Comparison of ENCODE assay signal across 8 cellular contexts in the genomic region with DNA sequence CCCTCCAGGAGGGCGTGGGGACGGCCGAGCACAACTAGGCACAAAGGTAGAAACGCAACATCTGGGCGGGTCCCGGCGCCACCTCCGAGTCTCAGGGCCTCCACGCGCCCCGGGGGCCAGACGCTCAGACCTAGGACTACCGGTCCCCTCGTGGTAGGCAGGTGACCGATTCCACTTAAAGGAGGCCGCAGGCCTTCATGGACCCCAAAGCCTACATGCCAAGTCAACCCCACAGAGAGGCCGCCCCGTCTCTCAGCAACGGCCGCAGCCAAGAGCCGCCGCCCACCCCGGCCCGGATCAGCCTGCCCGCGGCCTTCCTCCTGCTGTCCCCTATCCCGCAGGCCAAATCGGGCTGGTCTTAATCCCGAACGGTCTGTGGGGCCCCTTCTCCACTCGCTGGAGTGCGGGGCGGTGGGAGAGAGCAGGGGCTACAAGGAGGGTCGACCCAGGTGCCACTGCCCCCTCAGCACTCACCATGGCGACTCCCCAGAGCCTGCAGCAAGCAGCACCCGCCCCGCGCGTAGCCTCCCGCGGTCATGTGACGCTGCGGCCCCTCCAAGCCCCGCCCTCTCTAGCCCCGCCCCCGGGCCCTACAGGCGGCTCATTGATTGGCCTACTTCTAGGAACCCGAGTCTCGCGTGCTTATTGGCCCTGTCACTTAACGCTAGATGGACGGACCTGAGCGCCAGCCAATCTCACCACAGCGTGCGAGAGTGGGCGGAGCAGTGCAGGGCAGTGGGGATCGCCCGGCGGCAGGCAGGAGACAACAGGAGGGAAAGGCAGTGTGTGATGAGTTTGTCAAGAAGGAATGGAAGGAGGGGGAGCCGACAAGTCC. TPM values are rescaled to one million over a fixed set of nuclear protein-coding genes. Genes with fewer than 3 reads are reported as not detected.
DNase-seq lines count a peak whose midpoint lies in the region; ATAC-seq, FAIRE-seq and TF ChIP-seq lines count a peak whose summit lies in the region.

A gene (minus strand): TSS at position 522 of the 835 bp plus-strand sequence. CDS start 45 bp downstream, at position 477.

- H3K9me3 Mint-ChIP-seq in T-cell (no peaks in the 10 kb centered on the region), progenitor cell of endocrine pancreas (ENCODE audit: low read depth) (no peaks in the 10 kb centered on the region)

- peak; percentile 26; the same call in 1 of the 2 replicates for TF ChIP-seq POLR2A in GM12892 (IDR thresholded peaks at IDR 0.05; ENCODE audit: low read depth, low read length)

- H3K4me1 Mint-ChIP-seq in T-cell, result peaks cover 42 to 46% (median 42%) of the 10 kb centered on the region in 3 donors
- H3K4me1 Mint-ChIP-seq in progenitor cell of endocrine pancreas (ENCODE audit: low read depth), result peaks cover 43% of the 10 kb centered on the region

- H3K4me3 Mint-ChIP-seq in T-cell (no peak within 1 kb of the TSS), progenitor cell of endocrine pancreas (ENCODE audit: low read depth) (no peak within 1 kb of the TSS)

- ATAC-seq in HG02852 (IDR thresholded peaks at IDR 0.05; ENCODE audit: unreplicated experiment) (peak; percentile 79), T-cell (replicated peaks in 1 of 4) (peak; percentile 89 to 93 (median 90)), left cardiac atrium (peak; percentile 97 to 98)

- TF ChIP-seq CTCF in progenitor cell of endocrine pancreas (IDR thresholded peaks at IDR 0.05; ENCODE audit: unreplicated experiment), result no peak

- H3K36me3 ChIP-seq in urinary bladder (ENCODE audit: insufficient read depth), result no peaks in the 10 kb centered on the region

- H3K27me3 Mint-ChIP-seq in T-cell, result no peaks in the 10 kb centered on the region
- no peaks in the 10 kb centered on the region for H3K27me3 Mint-ChIP-seq in progenitor cell of endocrine pancreas

- intact Hi-C loops in left cardiac atrium (cut with DNase I), result loop anchor here in 1 of 2 donors (10.0 kb wide), 1 partner anchor 106 kb away; no protein-coding TSS in a partner anchor

- peak; percentile 94 for FAIRE-seq in GM12892 (lab: Jason Lieb, UNC)

- peak within 1 kb of the TSS; percentile 82 for H3K4me3 ChIP-seq in urinary bladder (ENCODE audit: low read depth, low read length)

- POLR2A ChIA-PET in T-cell (lab: Charles Lee), result no interaction called here

- H3K27ac ChIP-seq in urinary bladder (ENCODE audit: low read depth), result peak within 1 kb of the TSS; percentile 97

- H3K27ac Mint-ChIP-seq in T-cell (no peak within 1 kb of the TSS), progenitor cell of endocrine pancreas (no peak within 1 kb of the TSS)

- H3K4me1 ChIP-seq in urinary bladder (ENCODE audit: insufficient read depth), result peaks cover 3% of the 10 kb centered on the region

- H3K36me3 Mint-ChIP-seq in T-cell, result no peaks in the 10 kb centered on the region
- peaks cover 4% of the 10 kb centered on the region for H3K36me3 Mint-ChIP-seq in progenitor cell of endocrine pancreas (ENCODE audit: insufficient read depth)

- CTCF ChIA-PET in T-cell (lab: Charles Lee), result interaction anchor here (0.6 to 2.0 kb wide), 3 partner anchors 15 to 49 kb away, joined by 4 to 13 read pairs (median 4); no protein-coding TSS in a partner anchor

- DNase-seq in GM12892 (ENCODE audit: insufficient read length), result peak; percentile 78
- DNase-seq in NCI-H1436 treated with DMSO at 0.1 percent for 48 hours (lab: John Stamatoyannopoulos, UW), result peak; percentile 94
- DNase-seq in T-cell, result peak; percentile 97 to 100 (median 99)
- peak; percentile 97 for DNase-seq in amniotic epithelial cell (ENCODE audit: low read depth)
- DNase-seq in left cardiac atrium, result peak; percentile 99
- DNase-seq in progenitor cell of endocrine pancreas (ENCODE audit: low spot score, unreplicated experiment), result peak; percentile 100

- under 1% methylated on average over 60 of the region's 60 CpGs for WGBS in urinary bladder

RNA-seq across cellular contexts. Expression of the gene that starts here (rescaled TPM):
- polyA plus RNA-seq in GM12892 (2012; ENCODE audit: missing spikeins), result 47.7 TPM
- total RNA-seq in T-cell, result 100 to 1,000 TPM in 2 of 5 donors, 10 to 100 TPM in 3; 49.8 to 105 (median 87.3) TPM
- 10 to 100 TPM; 68.0 to 74.0 TPM for total RNA-seq in left cardiac atrium
- 128 and 132 TPM in 2 replicates for total RNA-seq in progenitor cell of endocrine pancreas
- total RNA-seq in urinary bladder, result 154 TPM
- polyA plus RNA-seq in urinary bladder, result 44.4 TPM

Comparison
In these comparisons a context has a peak if more than half of its experiments do, and no peak if none do; other contexts are left out.
1. Peak in every context shown above with its lines: DNase-seq, ATAC-seq, H3K4me3 ChIP-seq and H3K27ac ChIP-seq.